1 cellular context compared by ENCODE assay signal in genomic region chr10:100374137-100374655, GRCh38.
TF ChIP-seq lines count a peak whose summit lies in the region.

No MANE protein-coding gene starts in this region.

TF ChIP-seq in K562, 482 proteins besides CTCF, POLR2A, EP300 and RAD21 (continued from another document and continues in another):
- TF ChIP-seq GTF3C2 (IDR thresholded peaks at IDR 0.05; ENCODE audit: borderline replicate concordance, extremely low read depth, insufficient read length) = no peak
- no peak for TF ChIP-seq L3MBTL2 (IDR thresholded peaks at IDR 0.05)
- TF ChIP-seq PYGO2 (tag; IDR thresholded peaks at IDR 0.05) = no peak
- TF ChIP-seq ZNF165 (CRISPR knock-in tag; IDR thresholded peaks at IDR 0.05; ENCODE audit: borderline replicate concordance) = no peak
- no peak for TF ChIP-seq ZNF197 (CRISPR knock-in tag; IDR thresholded peaks at IDR 0.05; ENCODE audit: low read depth)
- no peak for TF ChIP-seq ZNF444 (CRISPR knock-in tag; IDR thresholded peaks at IDR 0.05)
- peak; percentile 54 for TF ChIP-seq ZBTB40 (IDR thresholded peaks at IDR 0.05)
- TF ChIP-seq ZBTB40 (CRISPR knock-in tag; IDR thresholded peaks at IDR 0.05) = no peak
- no peak for TF ChIP-seq SIRT6 (IDR thresholded peaks at IDR 0.05; ENCODE audit: low read depth, low read length)
- no peak for TF ChIP-seq SRSF7 (optimal IDR thresholded peaks at IDR 0.05; ENCODE audit: low read depth, low read length)
- no peak for TF ChIP-seq ZNF76 (CRISPR knock-in tag; IDR thresholded peaks at IDR 0.05; ENCODE audit: borderline replicate concordance)
- no peak for TF ChIP-seq ZZZ3 (IDR thresholded peaks at IDR 0.05)
- no peak for TF ChIP-seq HMG20A (CRISPR knock-in tag; conservative IDR thresholded peaks at IDR 0.05)
- peak; percentile 15 to 66 for TF ChIP-seq AFF1 (IDR thresholded peaks at IDR 0.05; ENCODE audit: low read depth in 1 of 2, partially characterized antibody in 2 of 2)
- no peak for TF ChIP-seq NFATC3 (IDR thresholded peaks at IDR 0.05)
- no peak for TF ChIP-seq ZNF518B (CRISPR knock-in tag; IDR thresholded peaks at IDR 0.05)
- no peak for TF ChIP-seq ZNF41 (CRISPR knock-in tag; conservative IDR thresholded peaks at IDR 0.05)
- TF ChIP-seq THAP7 (CRISPR knock-in tag; IDR thresholded peaks at IDR 0.05) = no peak
- TF ChIP-seq SMAD1 (IDR thresholded peaks at IDR 0.05; ENCODE audit: low read depth, low read length, partially characterized antibody) = no peak
- peak; percentile 52; the same call in 1 of the 2 replicates for TF ChIP-seq TAL1 (IDR thresholded peaks at IDR 0.05)
- no peak for TF ChIP-seq ZNF253 (CRISPR knock-in tag; conservative IDR thresholded peaks at IDR 0.05)
- TF ChIP-seq DLX4 (CRISPR knock-in tag; IDR thresholded peaks at IDR 0.05) = no peak
- TF ChIP-seq POU5F1 (IDR thresholded peaks at IDR 0.05; ENCODE audit: borderline replicate concordance, low read depth, low read length, partially characterized antibody) = no peak
- no peak for TF ChIP-seq ZNF224 (CRISPR knock-in tag; IDR thresholded peaks at IDR 0.05)
- TF ChIP-seq ZEB2 (IDR thresholded peaks at IDR 0.05) = 0 out of 2 replicates have a peak, but pooled peaks have one; percentile 12
- no peak for TF ChIP-seq ZNF212 (CRISPR knock-in tag; IDR thresholded peaks at IDR 0.05)
- no peak for TF ChIP-seq RBFOX2 (IDR thresholded peaks at IDR 0.05; ENCODE audit: low read depth, low read length)
- TF ChIP-seq SRSF3 (IDR thresholded peaks at IDR 0.05; ENCODE audit: insufficient read depth, low read length) = no peak
- no peak for TF ChIP-seq ZNF785 (CRISPR knock-in tag; IDR thresholded peaks at IDR 0.05)
- no peak for TF ChIP-seq RCOR1 (IDR thresholded peaks at IDR 0.05; ENCODE audit: borderline replicate concordance in 1 of 2, low read depth in 2 of 2, low read length in 2 of 2)
- no peak for TF ChIP-seq ZNF140 (CRISPR knock-in tag; IDR thresholded peaks at IDR 0.05)
- TF ChIP-seq KLF1 (tag; IDR thresholded peaks at IDR 0.05) = no peak
- TF ChIP-seq TEAD1 (CRISPR knock-in tag; IDR thresholded peaks at IDR 0.05) = 0 out of 4 replicates have a peak, but pooled peaks of 1 of the 2 experiments have one; percentile 35
- TF ChIP-seq TBL1XR1 (IDR thresholded peaks at IDR 0.05; ENCODE audit: low read length in 2 of 2) = no peak; a peak in 1 of 4 replicates
- TF ChIP-seq MITF (IDR thresholded peaks at IDR 0.05) = 0 out of 2 replicates have a peak, but pooled peaks have one; percentile 43
